Comparison of ENCODE assay signal across 11 cellular contexts in genomic region chr22:29307658-29308147, GRCh38. TPM values are rescaled to one million over a fixed set of nuclear protein-coding genes. Genes with fewer than 3 reads are reported as not detected.
DNase-seq lines count a peak whose midpoint lies in the region; FAIRE-seq and TF ChIP-seq lines count a peak whose summit lies in the region.
"Had no signal": no experiment of that assay in that cellular context is flagged by ENCODE, and none has a peak within 500 bp of the region (broad histone marks: within the 10 kb centered on the region; RNA-seq: fewer than 3 reads in every experiment).

No MANE protein-coding gene starts in this region.

- H4K20me1 ChIP-seq in BLaER1 treated with 17β-estradiol and CSF1 and Interleukin-3, amounts not matched to agents 10 nM and 100 nM, result peaks cover 7 to 58% (median 35%) of the 10 kb centered on the region in 11 experiments; a peak in 19 of 22 replicates
- no peaks in the 10 kb centered on the region for H4K20me1 ChIP-seq in endothelial cell of umbilical vein (replicated peaks; ENCODE audit: control insufficient read depth, extremely low read depth, insufficient read depth, low read length)

- H3K9me1 ChIP-seq in endothelial cell of umbilical vein (replicated peaks; ENCODE audit: control insufficient read depth, extremely low read depth, insufficient read depth, low read length), result no peaks in the 10 kb centered on the region

- H3K27ac ChIP-seq in BLaER1 treated with 17β-estradiol and CSF1 and Interleukin-3, amounts not matched to agents 10 nM and 100 nM, result 0 out of 22 replicates have a peak overlapping the region, but pooled peaks of 1 of the 11 experiments have one; percentile 86
- peak overlapping the region; percentile 87 for H3K27ac ChIP-seq in endothelial cell of umbilical vein (ENCODE audit: insufficient read depth, low read depth, low read length)

- H3K79me2 ChIP-seq in endothelial cell of umbilical vein (ENCODE audit: control insufficient read depth, insufficient read depth, low read length), result peaks cover 9% of the 10 kb centered on the region

- H3K36me3 ChIP-seq in BLaER1 treated with 17β-estradiol and CSF1 and Interleukin-3, amounts not matched to agents 10 nM and 100 nM, result no peaks in the 10 kb centered on the region
- H3K36me3 ChIP-seq in endothelial cell of umbilical vein (ENCODE audit: control insufficient read depth in 2 of 2, extremely low read depth in 1 of 2, insufficient read depth in 2 of 2, low read length in 2 of 2), result peaks cover 0 to 4% of the 10 kb centered on the region in 2 experiments

- H3K27ac Mint-ChIP-seq in neural crest cell (ENCODE audit: unreplicated experiment), result no peak overlapping the region

- H3K36me3 Mint-ChIP-seq in neural crest cell (ENCODE audit: low read depth), result no peaks in the 10 kb centered on the region

- peak overlapping the region in 4 of 11 experiments; percentile 78 to 96 (median 85); a peak in 7 of 22 replicates for H3K9ac ChIP-seq in BLaER1 treated with 17β-estradiol and CSF1 and Interleukin-3, amounts not matched to agents 10 nM and 100 nM
- H3K9ac ChIP-seq in endothelial cell of umbilical vein (replicated peaks; ENCODE audit: extremely low read depth, insufficient read depth, low read length), result peak overlapping the region; percentile 77

- POLR2A ChIA-PET in endothelial cell of umbilical vein (lab: Charles Lee), result no interaction called here

- peak overlapping the region in 6 of 10 experiments; percentile 61 to 82 (median 68); a peak in 10 of 20 replicates for H3K4me3 ChIP-seq in BLaER1 treated with 17β-estradiol and CSF1 and Interleukin-3, amounts not matched to agents 10 nM and 100 nM
- H3K4me3 ChIP-seq in NB4 (ENCODE audit: low read depth, low read length), result peak overlapping the region; percentile 48
- peak overlapping the region; percentile 82 to 85 (median 84) for H3K4me3 ChIP-seq in endothelial cell of umbilical vein (replicated peaks in 1 of 3; ENCODE audit: insufficient read depth in 1 of 3, low read depth in 1 of 3, low read length in 3 of 3)

- TF ChIP-seq CTCF in NB4 (IDR thresholded peaks at IDR 0.05; ENCODE audit: low read depth, low read length) (no peak), endothelial cell of umbilical vein (IDR thresholded peaks at IDR 0.05; ENCODE audit: extremely low read depth in 1 of 2, insufficient read depth in 1 of 2, low read depth in 1 of 2, low read length in 2 of 2) (no peak), neural crest cell (conservative IDR thresholded peaks at IDR 0.05) (peak; percentile 7)

- peaks cover 8% of the 10 kb centered on the region for H3K27me3 Mint-ChIP-seq in neural crest cell (ENCODE audit: low read depth)

- no peaks in the 10 kb centered on the region for H3K9me3 ChIP-seq in BLaER1 treated with 17β-estradiol and CSF1 and Interleukin-3, amounts not matched to agents 10 nM and 100 nM (replicated peaks in 1 of 11)
- H3K9me3 ChIP-seq in endothelial cell of umbilical vein (replicated peaks; ENCODE audit: control insufficient read depth, insufficient read depth, low read length), result no peaks in the 10 kb centered on the region

- dilution Hi-C loops in endothelial cell of umbilical vein (cut with MboI; ENCODE audit: extremely low pct_ligation_motif_present, low sequenced_read_pairs), result no loop called here

- H3K4me1 ChIP-seq in BLaER1 treated with 17β-estradiol and CSF1 and Interleukin-3, amounts not matched to agents 10 nM and 100 nM, result peaks cover 71 to 93% (median 85%) of the 10 kb centered on the region in 10 experiments
- peaks cover 38% of the 10 kb centered on the region for H3K4me1 ChIP-seq in endothelial cell of umbilical vein (ENCODE audit: control insufficient read depth, extremely low read depth, insufficient read depth, low read length)

- CTCF ChIA-PET in endothelial cell of umbilical vein (lab: Charles Lee), result interaction anchor here (1.0 to 1.8 kb wide), 2 partner anchors 11 to 49 kb away, joined by 3 to 6 read pairs; no protein-coding TSS in a partner anchor

- peak overlapping the region; percentile 90 for H3K4me3 Mint-ChIP-seq in neural crest cell

- H3K4me2 ChIP-seq in BLaER1 treated with 17β-estradiol and CSF1 and Interleukin-3, amounts not matched to agents 10 nM and 100 nM, result peak overlapping the region; percentile 60 to 99 (median 99); a peak in 21 of 22 replicates
- peak overlapping the region; percentile 82 for H3K4me2 ChIP-seq in endothelial cell of umbilical vein (ENCODE audit: insufficient read depth, low read length)

- no TSS peak for BruUV-seq in endothelial cell of umbilical vein (replicated peaks; lab: Mats Ljungman, UMichigan)

- TF ChIP-seq POLR2A in NB4 (IDR thresholded peaks at IDR 0.05; ENCODE audit: extremely low read depth, insufficient read length) (no peak), endothelial cell of umbilical vein (IDR thresholded peaks at IDR 0.05; ENCODE audit: low read depth, low read length) (no peak)

- FAIRE-seq in endothelial cell of umbilical vein (lab: Jason Lieb, UNC), result peak; percentile 21
- FAIRE-seq: frontal cortex, GM18507 had no signal

- H3K9me3 Mint-ChIP-seq in neural crest cell, result no peaks in the 10 kb centered on the region

- peak overlapping the region; percentile 55 for H2AFZ ChIP-seq in endothelial cell of umbilical vein (ENCODE audit: low read depth, low read length)

- H3K27me3 ChIP-seq in BLaER1 treated with 17β-estradiol and CSF1 and Interleukin-3, amounts not matched to agents 10 nM and 100 nM, result peaks cover 3 to 63% (median 55%) of the 10 kb centered on the region in 11 experiments; a peak in 20 of 22 replicates
- no peaks in the 10 kb centered on the region for H3K27me3 ChIP-seq in endothelial cell of umbilical vein (ENCODE audit: control insufficient read depth in 2 of 2, insufficient read depth in 2 of 2, low read length in 2 of 2)

- intact Hi-C loops in endothelial cell of umbilical vein (cut with micrococcal nuclease), result loop anchor here (5.0 kb wide), 1 partner anchor 40 kb away; the partner anchor contains the start of genes EWSR1 and RHBDD3

- H3K4me1 Mint-ChIP-seq in neural crest cell, result peaks cover 17% of the 10 kb centered on the region

- peak; percentile 31 for DNase-seq in NB4 (ENCODE audit: low read depth)
- DNase-seq in endothelial cell of umbilical vein (ENCODE audit: low read depth, low spot score), result no peak
- no peak for DNase-seq in neural crest cell (ENCODE audit: low read depth, low spot score)
- no peak for DNase-seq in NCI-H2171 treated with DMSO at 0.1 percent for 48 hours (lab: John Stamatoyannopoulos, UW)
- no peak for DNase-seq in HT-29 (ENCODE audit: low spot score)
- no peak for DNase-seq in NCI-H2196 treated with DMSO at 0.1 percent for 48 hours (lab: John Stamatoyannopoulos, UW; ENCODE audit: unreplicated experiment)
- DNase-seq in KG1 (lab: John Stamatoyannopoulos, UW), result no peak

TF ChIP-seq in endothelial cell of umbilical vein, 7 proteins besides CTCF, POLR2A, EP300 and RAD21 (continues in another document):
- TF ChIP-seq JUN (IDR thresholded peaks at IDR 0.05; ENCODE audit: borderline replicate concordance, insufficient read depth, insufficient read length, low read depth) (no peak), POLR2AphosphoS5 (IDR thresholded peaks at IDR 0.05; ENCODE audit: insufficient read depth, low read depth, low read length) (no peak)

RNA-seq across cellular contexts. Expression of gene GAS2L1, which starts 1.3 kb away (rescaled TPM):
- total RNA-seq in endothelial cell of umbilical vein (42.1 and 44.0 TPM in 2 replicates), neural crest cell (7.8 and 8.9 TPM in 2 replicates)
- polyA plus RNA-seq in endothelial cell of umbilical vein, result 30.5 and 39.3 TPM in 2 replicates
- 19.9 and 27.5 TPM in 2 replicates for polyA plus RNA-seq in endothelial cell of umbilical vein (2011; cell fraction: cytosol; rRNA removed)
- polyA plus RNA-seq in endothelial cell of umbilical vein (2011; cell fraction: nucleus; rRNA removed), result 24.5 and 30.4 TPM in 2 replicates
- polyA plus RNA-seq in endothelial cell of umbilical vein (2012), result 24.5 and 34.1 TPM in 2 replicates
- 11.0 and 18.4 TPM in 2 replicates for polyA minus RNA-seq in endothelial cell of umbilical vein
- polyA minus RNA-seq in endothelial cell of umbilical vein (2011; cell fraction: cytosol; rRNA and poly(A)+ RNA removed), result 11.4 TPM
- polyA minus RNA-seq in endothelial cell of umbilical vein (2011; cell fraction: nucleus; rRNA and poly(A)+ RNA removed), result 13.3 and 16.6 TPM in 2 replicates
- total RNA-seq in HT-29 (2014; rRNA removed; shearing (Covaris generic)), result 23.7 and 25.2 TPM in 2 replicates

RNA-seq across cellular contexts. Expression of gene RASL10A, which starts 7.8 kb away (rescaled TPM):
- total RNA-seq in endothelial cell of umbilical vein (1.3 and 1.9 TPM in 2 replicates), neural crest cell (0.27 and 0.63 TPM in 2 replicates)
- 1.1 TPM in 2 replicates for polyA plus RNA-seq in endothelial cell of umbilical vein
- 0.46 and 0.54 TPM in 2 replicates for polyA plus RNA-seq in endothelial cell of umbilical vein (2011; cell fraction: cytosol; rRNA removed)
- 3.4 and 3.6 TPM in 2 replicates for polyA plus RNA-seq in endothelial cell of umbilical vein (2011; cell fraction: nucleus; rRNA removed)
- polyA plus RNA-seq in endothelial cell of umbilical vein (2012), result 0.23 and 1.4 TPM in 2 replicates
- polyA minus RNA-seq in endothelial cell of umbilical vein, result 0.47 TPM in 1 of 2 replicates, not detected in the other
- not detected for polyA minus RNA-seq in endothelial cell of umbilical vein (2011; cell fraction: cytosol; rRNA and poly(A)+ RNA removed)
- 0.96 TPM in 1 of 2 replicates, not detected in the other for polyA minus RNA-seq in endothelial cell of umbilical vein (2011; cell fraction: nucleus; rRNA and poly(A)+ RNA removed)
- total RNA-seq in HT-29 (2014; rRNA removed; shearing (Covaris generic)), result 0.99 and 2.1 TPM in 2 replicates
- total RNA-seq: NCI-H460 had no signal

RNA-seq across cellular contexts. Expression of gene EWSR1, which starts 39.6 kb away (rescaled TPM):
- 302 and 305 TPM in 2 replicates for total RNA-seq in endothelial cell of umbilical vein
- 563 and 588 TPM in 2 replicates for polyA plus RNA-seq in endothelial cell of umbilical vein
- polyA plus RNA-seq in endothelial cell of umbilical vein (2011; cell fraction: cytosol; rRNA removed), result 186 and 237 TPM in 2 replicates
- 1,153 and 1,220 TPM in 2 replicates for polyA plus RNA-seq in endothelial cell of umbilical vein (2011; cell fraction: nucleus; rRNA removed)
- 226 and 267 TPM in 2 replicates for polyA plus RNA-seq in endothelial cell of umbilical vein (2012)
- 389 and 446 TPM in 2 replicates for polyA minus RNA-seq in endothelial cell of umbilical vein
- 152 TPM for polyA minus RNA-seq in endothelial cell of umbilical vein (2011; cell fraction: cytosol; rRNA and poly(A)+ RNA removed)
- polyA minus RNA-seq in endothelial cell of umbilical vein (2011; cell fraction: nucleus; rRNA and poly(A)+ RNA removed), result 257 and 351 TPM in 2 replicates
- total RNA-seq in neural crest cell, result 483 and 497 TPM in 2 replicates
- total RNA-seq in HT-29 (2014; rRNA removed; shearing (Covaris generic)), result 372 TPM in 2 replicates

RNA-seq across cellular contexts. Expression of gene RHBDD3, which starts 39.9 kb away (rescaled TPM):
- total RNA-seq in endothelial cell of umbilical vein, result 31.3 and 36.3 TPM in 2 replicates
- 37.2 and 46.0 TPM in 2 replicates for polyA plus RNA-seq in endothelial cell of umbilical vein
- 22.0 and 32.2 TPM in 2 replicates for polyA plus RNA-seq in endothelial cell of umbilical vein (2011; cell fraction: cytosol; rRNA removed)
- 42.9 and 48.5 TPM in 2 replicates for polyA plus RNA-seq in endothelial cell of umbilical vein (2011; cell fraction: nucleus; rRNA removed)
- polyA plus RNA-seq in endothelial cell of umbilical vein (2012), result 17.3 and 17.4 TPM in 2 replicates
- 9.3 and 17.8 TPM in 2 replicates for polyA minus RNA-seq in endothelial cell of umbilical vein
- 8.6 TPM for polyA minus RNA-seq in endothelial cell of umbilical vein (2011; cell fraction: cytosol; rRNA and poly(A)+ RNA removed)
- polyA minus RNA-seq in endothelial cell of umbilical vein (2011; cell fraction: nucleus; rRNA and poly(A)+ RNA removed), result 10.9 and 15.6 TPM in 2 replicates
- 64.9 and 65.6 TPM in 2 replicates for total RNA-seq in neural crest cell
- total RNA-seq in HT-29 (2014; rRNA removed; shearing (Covaris generic)), result 60.8 and 72.4 TPM in 2 replicates
